11 cellular contexts compared by ENCODE assay signal in genomic region chr21:31201548-31201947, GRCh38.
DNase-seq lines count a peak whose midpoint lies in the region; ATAC-seq, FAIRE-seq and TF ChIP-seq lines count a peak whose summit lies in the region.
"Had no signal": no experiment of that assay in that cellular context is flagged by ENCODE, and none has a peak within 500 bp of the region (broad histone marks: within the 10 kb centered on the region; RNA-seq: fewer than 3 reads in every experiment).

No MANE protein-coding gene starts in this region.

- in situ Hi-C loops in GM12878 (cut with MboI): no loop called here

- H3K4me2 ChIP-seq in GM12878 (ENCODE audit: control insufficient read depth, insufficient read depth): no peak overlapping the region

- H3K79me2 ChIP-seq in GM12878 (ENCODE audit: control insufficient read depth, insufficient read depth, low read length): no peaks in the 10 kb centered on the region

- no peak for TF ChIP-seq POLR2A in GM12878 (IDR thresholded peaks at IDR 0.05; ENCODE audit: low read depth, low read length)

- H3K27ac Mint-ChIP-seq in naive thymus-derived CD4-positive, alpha-beta T cell: no peak overlapping the region
- H3K27ac Mint-ChIP-seq in naive thymus-derived CD8-positive, alpha-beta T cell: no peak overlapping the region
- H3K27ac Mint-ChIP-seq in CD8-positive, alpha-beta T cell: no peak overlapping the region

- no peaks in the 10 kb centered on the region for H3K27me3 ChIP-seq in GM12878 (replicated peaks in 1 of 2; ENCODE audit: control insufficient read depth in 2 of 2, insufficient read depth in 2 of 2, low read length in 1 of 2)
- H3K27me3 ChIP-seq in naive thymus-derived CD4-positive, alpha-beta T cell (ENCODE audit: control insufficient read depth in 2 of 2, insufficient read depth in 2 of 2, low read length in 2 of 2): no peaks in the 10 kb centered on the region
- H3K27me3 ChIP-seq in CD8-positive, alpha-beta T cell (ENCODE audit: insufficient read depth, low read length): no peaks in the 10 kb centered on the region

- SMC1A ChIA-PET in GM12878 (lab: Charles Lee; ENCODE audit: uncharacterized antibody, unreplicated experiment): interaction anchor here (0.8 to 3.8 kb wide), 14 partner anchors 8 to 382 kb away, joined by 3 to 24 read pairs (median 5); partner anchors contain the start of gene TIAM1

- H3K36me3 Mint-ChIP-seq in naive thymus-derived CD4-positive, alpha-beta T cell: peaks cover 0 to 14% (median 0%) of the 10 kb centered on the region in 5 donors
- H3K36me3 Mint-ChIP-seq in naive thymus-derived CD8-positive, alpha-beta T cell: no peaks in the 10 kb centered on the region
- H3K36me3 Mint-ChIP-seq in CD8-positive, alpha-beta T cell: no peaks in the 10 kb centered on the region

- H3K4me1 Mint-ChIP-seq in naive thymus-derived CD4-positive, alpha-beta T cell: peaks cover 6 to 20% (median 17%) of the 10 kb centered on the region in 7 donors
- H3K4me1 Mint-ChIP-seq in naive thymus-derived CD8-positive, alpha-beta T cell: peaks cover 3 to 25% (median 10%) of the 10 kb centered on the region in 4 donors
- H3K4me1 Mint-ChIP-seq in CD8-positive, alpha-beta T cell (ENCODE audit: low read depth): peaks cover 10% of the 10 kb centered on the region

- H3K4me1 ChIP-seq in GM12878 (ENCODE audit: control insufficient read depth, insufficient read depth, low read length): no peaks in the 10 kb centered on the region
- no peaks in the 10 kb centered on the region for H3K4me1 ChIP-seq in naive thymus-derived CD4-positive, alpha-beta T cell (ENCODE audit: control insufficient read depth in 2 of 2, insufficient read depth in 2 of 2, low read length in 2 of 2)
- H3K4me1 ChIP-seq in CD8-positive, alpha-beta T cell (ENCODE audit: insufficient read depth, low read length): no peaks in the 10 kb centered on the region

- CTCF ChIA-PET in GM12878 (lab: Yijun Ruan, JAX): interaction anchor here (0.9 to 9.6 kb wide), 6 partner anchors 94 to 379 kb away, joined by 3 to 171 read pairs (median 3); no protein-coding TSS in a partner anchor
- CTCF ChIA-PET in naive thymus-derived CD4-positive, alpha-beta T cell (lab: Charles Lee): interaction anchor here (1.9 kb wide), 1 partner anchor 379 kb away, joined by 17 read pairs; no protein-coding TSS in a partner anchor
- CTCF ChIA-PET in CD8-positive, alpha-beta T cell (lab: Charles Lee): interaction anchor here (0.8 to 11.0 kb wide), 3 partner anchors 83 to 379 kb away, joined by 3 to 151 read pairs (median 5); no protein-coding TSS in a partner anchor

- no peak overlapping the region for H3K9ac ChIP-seq in GM12878 (ENCODE audit: control insufficient read depth, insufficient read depth, low read length)

- no peaks in the 10 kb centered on the region; a peak in 1 of 4 replicates for H3K36me3 ChIP-seq in GM12878 (ENCODE audit: control insufficient read depth in 2 of 2, insufficient read depth in 2 of 2, low read length in 1 of 2)
- H3K36me3 ChIP-seq in naive thymus-derived CD4-positive, alpha-beta T cell (ENCODE audit: control insufficient read depth in 2 of 3, insufficient read depth in 3 of 3, low read length in 3 of 3): no peaks in the 10 kb centered on the region
- H3K36me3 ChIP-seq in CD8-positive, alpha-beta T cell (ENCODE audit: insufficient read depth, low read length): no peaks in the 10 kb centered on the region

- peak; percentile 18 for DNase-seq in GM12865 (ENCODE audit: low read depth)
- DNase-seq in GM12878 (ENCODE audit: low read depth, low spot score): peak; percentile 35
- DNase-seq in naive thymus-derived CD4-positive, alpha-beta T cell: no peak
- no peak for DNase-seq in naive thymus-derived CD8-positive, alpha-beta T cell
- DNase-seq in stimulated activated CD4-positive, alpha-beta T cell treated with anti-CD3 and anti-CD28 coated beads, Interleukin-15, amount 100 ng/mL, for 24 hours: no peak
- DNase-seq in CD8-positive, alpha-beta T cell: no peak
- DNase-seq: DMS53, NCI-H524, posterior cingulate gyrus had no signal

- intact Hi-C loops in GM12878 (cut with micrococcal nuclease; ENCODE audit: unreplicated experiment): loop anchor here (1.0 kb wide), 1 partner anchor 143 kb away; the partner anchor contains the start of gene TIAM1
- intact Hi-C loops in naive thymus-derived CD4-positive, alpha-beta T cell (cut with micrococcal nuclease): loop anchor here in 1 of 2 donors (5.0 kb wide), 1 partner anchor 306 kb away; no protein-coding TSS in a partner anchor
- intact Hi-C loops in CD8-positive, alpha-beta T cell (cut with DNase I, micrococcal nuclease): no loop called here

- no peak overlapping the region for H3K27ac ChIP-seq in GM12878 (ENCODE audit: control insufficient read depth, insufficient read depth)
- H3K27ac ChIP-seq in naive thymus-derived CD4-positive, alpha-beta T cell (ENCODE audit: low read depth, low read length): no peak overlapping the region
- H3K27ac ChIP-seq in CD8-positive, alpha-beta T cell (ENCODE audit: low read depth, low read length): no peak overlapping the region

- no peak overlapping the region for H2AFZ ChIP-seq in GM12878 (ENCODE audit: control insufficient read depth, low read depth, low read length)

- H3K9me3 ChIP-seq in GM12878 (replicated peaks; ENCODE audit: control insufficient read depth, insufficient read depth, low read length): no peaks in the 10 kb centered on the region
- H3K9me3 ChIP-seq in naive thymus-derived CD4-positive, alpha-beta T cell (ENCODE audit: control insufficient read depth in 2 of 3, low read length in 3 of 3): no peaks in the 10 kb centered on the region
- no peaks in the 10 kb centered on the region for H3K9me3 ChIP-seq in CD8-positive, alpha-beta T cell (ENCODE audit: low read length)

- RAD21 ChIA-PET in GM12878 (lab: Charles Lee; ENCODE audit: unreplicated experiment): interaction anchor here (0.8 to 6.1 kb wide), 10 partner anchors 19 to 379 kb away, joined by 3 to 61 read pairs (median 4); no protein-coding TSS in a partner anchor

- peak; percentile 87 for FAIRE-seq in GM12878 (lab: Jason Lieb, UNC)

- TF ChIP-seq EP300 in GM12878 (IDR thresholded peaks at IDR 0.05; ENCODE audit: borderline replicate concordance in 1 of 2, control insufficient read depth in 1 of 2, low read depth in 2 of 2, low read length in 2 of 2): peak; percentile 74 to 77; a peak in 2 of 4 replicates

- POLR2A ChIA-PET in GM12878 (lab: Charles Lee): interaction anchor here (1.3 kb wide), 1 partner anchor 142 kb away, joined by 4 read pairs; no protein-coding TSS in a partner anchor
- POLR2A ChIA-PET in naive thymus-derived CD4-positive, alpha-beta T cell (lab: Charles Lee): interaction anchor here (1.1 kb wide), 1 partner anchor 20 kb away, joined by 4 read pairs; no protein-coding TSS in a partner anchor
- POLR2A ChIA-PET in naive thymus-derived CD8-positive, alpha-beta T cell (lab: Charles Lee): no interaction called here
- POLR2A ChIA-PET in CD8-positive, alpha-beta T cell (lab: Charles Lee): no interaction called here

- TF ChIP-seq CTCF in GM12865 (IDR thresholded peaks at IDR 0.05; ENCODE audit: insufficient read depth, low read depth, low read length, missing control alignments): no peak
- TF ChIP-seq CTCF in GM12878 (IDR thresholded peaks at IDR 0.05 in 2 of 3, conservative IDR thresholded peaks at IDR 0.05 in 1 of 3; ENCODE audit: control insufficient read depth in 2 of 3, extremely low read depth in 1 of 3, insufficient read depth in 1 of 3, low read depth in 3 of 3, low read length in 3 of 3): no peak
- TF ChIP-seq CTCF in CD8-positive, alpha-beta T cell (IDR thresholded peaks at IDR 0.05): no peak

- no peaks in the 10 kb centered on the region for H4K20me1 ChIP-seq in GM12878 (ENCODE audit: control insufficient read depth, insufficient read depth)

- H3K9me3 Mint-ChIP-seq in naive thymus-derived CD4-positive, alpha-beta T cell: no peaks in the 10 kb centered on the region
- no peaks in the 10 kb centered on the region for H3K9me3 Mint-ChIP-seq in naive thymus-derived CD8-positive, alpha-beta T cell
- no peaks in the 10 kb centered on the region for H3K9me3 Mint-ChIP-seq in CD8-positive, alpha-beta T cell

- H3K4me3 ChIP-seq in GM12865 (ENCODE audit: low read depth, low read length) (no peak overlapping the region), GM12878 (no peak overlapping the region)
- no peak overlapping the region for H3K4me3 ChIP-seq in naive thymus-derived CD4-positive, alpha-beta T cell (ENCODE audit: low read length)
- H3K4me3 ChIP-seq in CD8-positive, alpha-beta T cell (ENCODE audit: low read depth, low read length): no peak overlapping the region

- H3K27me3 Mint-ChIP-seq in naive thymus-derived CD4-positive, alpha-beta T cell: no peaks in the 10 kb centered on the region
- no peaks in the 10 kb centered on the region for H3K27me3 Mint-ChIP-seq in naive thymus-derived CD8-positive, alpha-beta T cell
- no peaks in the 10 kb centered on the region for H3K27me3 Mint-ChIP-seq in CD8-positive, alpha-beta T cell (ENCODE audit: low read depth)

- no peak for TF ChIP-seq RAD21 in GM12878 (IDR thresholded peaks at IDR 0.05; ENCODE audit: insufficient read depth, low read depth, low read length)

- H3K4me3 Mint-ChIP-seq in naive thymus-derived CD4-positive, alpha-beta T cell: no peak overlapping the region
- no peak overlapping the region for H3K4me3 Mint-ChIP-seq in naive thymus-derived CD8-positive, alpha-beta T cell
- H3K4me3 Mint-ChIP-seq in CD8-positive, alpha-beta T cell: no peak overlapping the region

- peak; percentile 71 for ATAC-seq in HG03342 (IDR thresholded peaks at IDR 0.05; ENCODE audit: unreplicated experiment)
- ATAC-seq in GM12878: peak; percentile 89
- peak; percentile 79 for ATAC-seq in naive thymus-derived CD4-positive, alpha-beta T cell
- ATAC-seq in naive thymus-derived CD8-positive, alpha-beta T cell: no peak
- ATAC-seq in CD8-positive, alpha-beta T cell: no peak
- no peak for ATAC-seq in HG02571 (IDR thresholded peaks at IDR 0.05; ENCODE audit: unreplicated experiment)

- BruUV-seq in GM12878 (replicated peaks; lab: Mats Ljungman, UMichigan): no TSS peak

- 0% methylated on average over 3 of the region's 3 CpGs for WGBS in GM12878 (ENCODE audit: insufficient coverage, insufficient replicate concordance, low lambda C conversion rate, missing lambda C conversion rate)

TF ChIP-seq in GM12878, 131 proteins besides CTCF, POLR2A, EP300 and RAD21 (continues in another document):
- TF ChIP-seq TBL1XR1 (IDR thresholded peaks at IDR 0.05; ENCODE audit: low read depth, low read length) (no peak), KDM1A (IDR thresholded peaks at IDR 0.05; ENCODE audit: borderline replicate concordance) (no peak), HSF1 (IDR thresholded peaks at IDR 0.05; ENCODE audit: low read depth, low read length) (no peak), NBN (IDR thresholded peaks at IDR 0.05) (no peak)

Comparison
In these comparisons a context has a peak if more than half of its experiments do, and no peak if none do; other contexts are left out.
1. DNase-seq: peak in GM12865 (single experiment) and GM12878 (single experiment); none in naive thymus-derived CD4-positive, alpha-beta T cell (0 of 9), naive thymus-derived CD8-positive, alpha-beta T cell (0 of 10), stimulated activated CD4-positive, alpha-beta T cell treated with anti-CD3 and anti-CD28 coated beads, Interleukin-15, amount 100 ng/mL, for 24 hours (single experiment) and CD8-positive, alpha-beta T cell (0 of 7).
2. ATAC-seq: peak in HG03342 (single experiment), GM12878 (single experiment) and naive thymus-derived CD4-positive, alpha-beta T cell (single experiment); none in naive thymus-derived CD8-positive, alpha-beta T cell (0 of 2), CD8-positive, alpha-beta T cell (single experiment) and HG02571 (single experiment).
3. POLR2A ChIA-PET loops: an anchor here in GM12878 (1.3 kb wide) and naive thymus-derived CD4-positive, alpha-beta T cell (1.1 kb wide); none called in naive thymus-derived CD8-positive, alpha-beta T cell and CD8-positive, alpha-beta T cell.